ENCODE assay signal across 1 cellular context in the genomic region with DNA sequence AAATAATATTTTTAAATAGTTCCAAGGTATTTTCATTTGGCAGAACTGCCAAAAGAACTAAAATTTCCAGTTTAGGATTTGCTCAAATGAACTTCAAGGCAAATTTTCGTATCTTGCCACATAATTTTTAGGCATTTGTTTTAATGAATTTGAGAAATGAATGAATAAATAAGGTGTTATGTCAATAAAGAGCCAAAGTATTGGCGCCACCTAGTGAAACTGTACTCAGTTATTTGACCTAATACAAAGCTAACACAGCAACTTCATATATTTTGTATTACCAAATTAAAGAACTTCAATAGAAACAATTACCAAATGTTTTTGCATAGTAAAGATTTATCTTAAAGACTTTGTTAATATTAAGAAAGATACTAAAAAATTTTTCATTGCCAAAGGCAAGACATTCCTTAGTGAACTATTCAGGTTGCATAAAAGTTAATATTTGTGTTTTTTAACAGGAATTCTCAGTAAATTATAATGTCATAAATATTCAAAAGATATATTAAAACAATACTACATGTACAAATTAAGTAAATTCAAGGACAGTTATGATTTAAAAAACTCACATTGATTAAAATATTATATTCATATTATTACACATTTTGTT.
TF ChIP-seq lines count a peak whose summit lies in the region.

No MANE protein-coding gene starts in this region.

TF ChIP-seq in GM23338, 12 proteins besides CTCF, POLR2A, EP300 and RAD21:
- TF ChIP-seq, protein P1, sequence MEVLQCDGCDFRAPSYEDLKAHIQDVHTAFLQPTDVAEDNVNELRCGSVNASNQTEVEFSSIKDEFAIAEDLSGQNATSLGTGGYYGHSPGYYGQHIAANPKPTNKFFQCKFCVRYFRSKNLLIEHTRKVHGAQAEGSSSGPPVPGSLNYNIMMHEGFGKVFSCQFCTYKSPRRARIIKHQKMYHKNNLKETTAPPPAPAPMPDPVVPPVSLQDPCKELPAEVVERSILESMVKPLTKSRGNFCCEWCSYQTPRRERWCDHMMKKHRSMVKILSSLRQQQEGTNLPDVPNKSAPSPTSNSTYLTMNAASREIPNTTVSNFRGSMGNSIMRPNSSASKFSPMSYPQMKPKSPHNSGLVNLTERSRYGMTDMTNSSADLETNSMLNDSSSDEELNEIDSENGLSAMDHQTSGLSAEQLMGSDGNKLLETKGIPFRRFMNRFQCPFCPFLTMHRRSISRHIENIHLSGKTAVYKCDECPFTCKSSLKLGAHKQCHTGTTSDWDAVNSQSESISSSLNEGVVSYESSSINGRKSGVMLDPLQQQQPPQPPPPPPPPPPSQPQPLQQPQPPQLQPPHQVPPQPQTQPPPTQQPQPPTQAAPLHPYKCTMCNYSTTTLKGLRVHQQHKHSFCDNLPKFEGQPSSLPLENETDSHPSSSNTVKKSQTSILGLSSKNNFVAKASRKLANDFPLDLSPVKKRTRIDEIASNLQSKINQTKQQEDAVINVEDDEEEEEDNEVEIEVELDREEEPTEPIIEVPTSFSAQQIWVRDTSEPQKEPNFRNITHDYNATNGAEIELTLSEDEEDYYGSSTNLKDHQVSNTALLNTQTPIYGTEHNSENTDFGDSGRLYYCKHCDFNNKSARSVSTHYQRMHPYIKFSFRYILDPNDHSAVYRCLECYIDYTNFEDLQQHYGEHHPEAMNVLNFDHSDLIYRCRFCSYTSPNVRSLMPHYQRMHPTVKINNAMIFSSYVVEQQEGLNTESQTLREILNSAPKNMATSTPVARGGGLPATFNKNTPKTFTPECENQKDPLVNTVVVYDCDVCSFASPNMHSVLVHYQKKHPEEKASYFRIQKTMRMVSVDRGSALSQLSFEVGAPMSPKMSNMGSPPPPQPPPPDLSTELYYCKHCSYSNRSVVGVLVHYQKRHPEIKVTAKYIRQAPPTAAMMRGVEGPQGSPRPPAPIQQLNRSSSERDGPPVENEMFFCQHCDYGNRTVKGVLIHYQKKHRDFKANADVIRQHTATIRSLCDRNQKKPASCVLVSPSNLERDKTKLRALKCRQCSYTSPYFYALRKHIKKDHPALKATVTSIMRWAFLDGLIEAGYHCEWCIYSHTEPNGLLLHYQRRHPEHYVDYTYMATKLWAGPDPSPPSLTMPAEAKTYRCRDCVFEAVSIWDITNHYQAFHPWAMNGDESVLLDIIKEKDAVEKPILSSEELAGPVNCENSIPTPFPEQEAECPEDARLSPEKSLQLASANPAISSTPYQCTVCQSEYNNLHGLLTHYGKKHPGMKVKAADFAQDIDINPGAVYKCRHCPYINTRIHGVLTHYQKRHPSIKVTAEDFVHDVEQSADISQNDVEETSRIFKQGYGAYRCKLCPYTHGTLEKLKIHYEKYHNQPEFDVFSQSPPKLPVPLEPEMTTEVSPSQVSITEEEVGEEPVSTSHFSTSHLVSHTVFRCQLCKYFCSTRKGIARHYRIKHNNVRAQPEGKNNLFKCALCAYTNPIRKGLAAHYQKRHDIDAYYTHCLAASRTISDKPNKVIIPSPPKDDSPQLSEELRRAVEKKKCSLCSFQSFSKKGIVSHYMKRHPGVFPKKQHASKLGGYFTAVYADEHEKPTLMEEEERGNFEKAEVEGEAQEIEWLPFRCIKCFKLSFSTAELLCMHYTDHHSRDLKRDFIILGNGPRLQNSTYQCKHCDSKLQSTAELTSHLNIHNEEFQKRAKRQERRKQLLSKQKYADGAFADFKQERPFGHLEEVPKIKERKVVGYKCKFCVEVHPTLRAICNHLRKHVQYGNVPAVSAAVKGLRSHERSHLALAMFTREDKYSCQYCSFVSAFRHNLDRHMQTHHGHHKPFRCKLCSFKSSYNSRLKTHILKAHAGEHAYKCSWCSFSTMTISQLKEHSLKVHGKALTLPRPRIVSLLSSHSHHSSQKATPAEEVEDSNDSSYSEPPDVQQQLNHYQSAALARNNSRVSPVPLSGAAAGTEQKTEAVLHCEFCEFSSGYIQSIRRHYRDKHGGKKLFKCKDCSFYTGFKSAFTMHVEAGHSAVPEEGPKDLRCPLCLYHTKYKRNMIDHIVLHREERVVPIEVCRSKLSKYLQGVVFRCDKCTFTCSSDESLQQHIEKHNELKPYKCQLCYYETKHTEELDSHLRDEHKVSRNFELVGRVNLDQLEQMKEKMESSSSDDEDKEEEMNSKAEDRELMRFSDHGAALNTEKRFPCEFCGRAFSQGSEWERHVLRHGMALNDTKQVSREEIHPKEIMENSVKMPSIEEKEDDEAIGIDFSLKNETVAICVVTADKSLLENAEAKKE (CRISPR knock-in tag; IDR thresholded peaks at IDR 0.05): no peak
- TF ChIP-seq CREB1 (CRISPR knock-in tag; IDR thresholded peaks at IDR 0.05; ENCODE audit: low read depth) (no peak), EZH2phosphoT487 (IDR thresholded peaks at IDR 0.05; ENCODE audit: unreplicated experiment) (no peak), ETS1 (IDR thresholded peaks at IDR 0.05) (no peak), NANOG (IDR thresholded peaks at IDR 0.05; ENCODE audit: borderline replicate concordance) (no peak), ZNF114 (CRISPR knock-in tag; IDR thresholded peaks at IDR 0.05) (no peak), REST (IDR thresholded peaks at IDR 0.05; ENCODE audit: unreplicated experiment) (no peak), POLR2AphosphoS5 (IDR thresholded peaks at IDR 0.05; ENCODE audit: low read depth) (no peak)
